ENCODE assay signal across 1 cellular context in the genomic region with DNA sequence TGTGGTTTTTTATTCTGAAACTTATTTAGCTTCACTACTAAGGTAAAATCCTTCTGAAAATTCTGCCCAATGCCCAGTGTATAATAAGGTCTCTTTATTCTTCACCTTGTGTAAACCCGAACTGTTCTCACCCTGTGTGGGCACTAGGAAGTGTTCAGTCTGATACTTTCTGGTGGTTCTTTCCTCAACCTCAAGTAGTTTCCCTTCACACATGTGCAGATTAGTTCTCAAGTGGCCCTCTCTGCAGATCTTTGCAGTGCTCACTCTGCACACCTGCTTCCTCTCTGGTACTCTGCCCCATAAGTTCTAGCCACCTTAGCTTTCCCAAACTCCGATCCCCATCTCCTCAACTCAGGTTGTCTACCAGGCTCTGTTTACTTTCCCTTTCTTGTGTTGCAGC.
TF ChIP-seq lines count a peak whose summit lies in the region.

No MANE protein-coding gene starts in this region.

TF ChIP-seq in WTC11, 78 proteins besides CTCF, POLR2A, EP300 and RAD21 (continued from another document):
- TF ChIP-seq, protein P1, sequence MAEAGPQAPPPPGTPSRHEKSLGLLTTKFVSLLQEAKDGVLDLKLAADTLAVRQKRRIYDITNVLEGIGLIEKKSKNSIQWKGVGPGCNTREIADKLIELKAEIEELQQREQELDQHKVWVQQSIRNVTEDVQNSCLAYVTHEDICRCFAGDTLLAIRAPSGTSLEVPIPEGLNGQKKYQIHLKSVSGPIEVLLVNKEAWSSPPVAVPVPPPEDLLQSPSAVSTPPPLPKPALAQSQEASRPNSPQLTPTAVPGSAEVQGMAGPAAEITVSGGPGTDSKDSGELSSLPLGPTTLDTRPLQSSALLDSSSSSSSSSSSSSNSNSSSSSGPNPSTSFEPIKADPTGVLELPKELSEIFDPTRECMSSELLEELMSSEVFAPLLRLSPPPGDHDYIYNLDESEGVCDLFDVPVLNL (CRISPR knock-in tag; IDR thresholded peaks at IDR 0.05; ENCODE audit: borderline replicate concordance, low read depth): no peak
- TF ChIP-seq, protein P2, sequence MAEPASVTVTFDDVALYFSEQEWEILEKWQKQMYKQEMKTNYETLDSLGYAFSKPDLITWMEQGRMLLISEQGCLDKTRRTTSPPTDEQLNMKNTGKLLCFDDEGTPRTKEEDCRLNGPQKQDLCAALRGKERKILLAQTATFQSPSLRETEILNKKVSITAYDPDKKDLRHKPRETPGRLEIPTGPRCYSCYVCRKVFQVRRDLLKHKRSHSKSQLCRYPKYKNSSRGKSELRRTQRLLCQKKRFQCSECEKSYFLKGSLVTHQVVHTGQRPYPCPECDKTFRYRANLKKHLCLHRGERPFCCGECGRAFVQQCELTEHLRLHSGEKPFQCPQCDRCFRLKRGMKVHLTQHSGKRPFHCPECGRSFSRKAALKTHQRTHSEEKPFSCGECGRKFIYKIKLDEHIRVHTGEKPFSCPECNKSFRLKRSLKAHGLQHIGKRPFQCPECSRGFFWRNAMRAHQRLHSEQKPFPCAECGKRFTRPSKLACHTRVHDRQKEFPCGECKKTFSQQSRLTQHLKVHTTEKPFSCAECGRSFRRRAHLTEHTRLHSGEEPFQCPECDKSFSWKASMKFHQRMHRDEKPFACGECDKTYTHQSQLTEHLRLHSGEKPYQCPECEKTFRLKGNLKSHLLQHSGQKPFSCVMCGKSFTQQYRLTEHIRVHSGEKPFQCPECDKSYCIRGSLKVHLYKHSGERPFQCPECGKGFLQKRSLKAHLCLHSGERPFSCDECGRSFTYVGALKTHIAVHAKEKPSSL (CRISPR knock-in tag; conservative IDR thresholded peaks at IDR 0.05): no peak
- TF ChIP-seq NR1H2 (CRISPR knock-in tag; IDR thresholded peaks at IDR 0.05): no peak
